12 cellular contexts compared by ENCODE assay signal in genomic region chr12:128794661-128795529, GRCh38. TPM values are rescaled to one million over a fixed set of nuclear protein-coding genes. Genes with fewer than 3 reads are reported as not detected.
A peak's percentile ranks its signal among the peaks of the same experiment; 100 is the strongest.
DNase-seq lines count a peak whose midpoint lies in the region; ATAC-seq and TF ChIP-seq lines count a peak whose summit lies in the region.
"Had no signal": no experiment of that assay in that cellular context is flagged by ENCODE, and none has a peak within 500 bp of the region (broad histone marks: within the 10 kb centered on the region; RNA-seq: fewer than 3 reads in every experiment).

No MANE protein-coding gene starts in this region.

- POLR2A ChIA-PET in CD4-positive, alpha-beta memory T cell (lab: Charles Lee; ENCODE audit: partially characterized antibody): no interaction called here

- CTCF ChIA-PET in CD4-positive, alpha-beta memory T cell (lab: Charles Lee; ENCODE audit: partially characterized antibody): no interaction called here

- peaks cover 68 to 70% of the 10 kb centered on the region in 2 donors for H3K36me3 Mint-ChIP-seq in CD4-positive, alpha-beta memory T cell
- peaks cover 29% of the 10 kb centered on the region for H3K36me3 Mint-ChIP-seq in endothelial cell (ENCODE audit: low read depth, unreplicated experiment)

- H3K4me3 Mint-ChIP-seq in CD4-positive, alpha-beta memory T cell: peak overlapping the region in 4 of 8 donors; percentile 3 to 63 (median 59)
- no peak overlapping the region for H3K4me3 Mint-ChIP-seq in endothelial cell (ENCODE audit: unreplicated experiment)
- H3K4me3 Mint-ChIP-seq: neural crest cell had no signal

- no peaks in the 10 kb centered on the region for H3K27me3 ChIP-seq in CD4-positive, alpha-beta memory T cell (ENCODE audit: insufficient read depth, low read length)
- H3K27me3 ChIP-seq in HL-60 (ENCODE audit: insufficient read depth, poor library complexity, severe bottlenecking) (no peaks in the 10 kb centered on the region), heart right ventricle (no peaks in the 10 kb centered on the region)
- H3K27me3 ChIP-seq: colonic mucosa had no signal

- no peak for DNase-seq in CD4-positive, alpha-beta memory T cell
- DNase-seq in HL-60 (ENCODE audit: low read depth in 1 of 2, low spot score in 1 of 2) (peak in 1 of 2 experiments; percentile 9), endothelial cell (ENCODE audit: low spot score) (no peak), NCI-H345 (lab: John Stamatoyannopoulos, UW) (no peak), HK-2 (ENCODE audit: unreplicated experiment) (no peak), heart right ventricle (no peak), cortex of kidney (lab: John Stamatoyannopoulos, UW) (no peak)
- DNase-seq: colonic mucosa, DMS 273 treated with DMSO at 0.1 percent for 48 hours, NCI-H2081 had no signal

- TF ChIP-seq CTCF in HL-60 (IDR thresholded peaks at IDR 0.05; ENCODE audit: insufficient read depth, low read length) (no peak), endothelial cell (IDR thresholded peaks at IDR 0.05; ENCODE audit: unreplicated experiment) (no peak), heart right ventricle (IDR thresholded peaks at IDR 0.05) (no peak)

- peak overlapping the region in 5 of 7 donors; percentile 42 to 83 (median 77) for H3K27ac Mint-ChIP-seq in CD4-positive, alpha-beta memory T cell
- peak overlapping the region; percentile 10 for H3K27ac Mint-ChIP-seq in endothelial cell (ENCODE audit: unreplicated experiment)

- no peak overlapping the region for H3K4me3 ChIP-seq in CD4-positive, alpha-beta memory T cell (ENCODE audit: low read length in 2 of 2)
- H3K4me3 ChIP-seq in HL-60 (replicated peaks; ENCODE audit: insufficient read depth, low read length): no peak overlapping the region
- H3K4me3 ChIP-seq in heart right ventricle: no peak overlapping the region
- H3K4me3 ChIP-seq: colonic mucosa had no signal

- ATAC-seq in GM19372 (IDR thresholded peaks at IDR 0.05; ENCODE audit: low read depth, unreplicated experiment): peak; percentile 24
- no peak for ATAC-seq in heart right ventricle

- H3K36me3 ChIP-seq in CD4-positive, alpha-beta memory T cell (ENCODE audit: insufficient read depth, low read length): peaks cover 24% of the 10 kb centered on the region
- H3K36me3 ChIP-seq in heart right ventricle: peaks cover 0 to 96% (median 57%) of the 10 kb centered on the region in 9 donors

- H3K9me3 Mint-ChIP-seq in CD4-positive, alpha-beta memory T cell: no peaks in the 10 kb centered on the region
- peaks cover 20% of the 10 kb centered on the region for H3K9me3 Mint-ChIP-seq in endothelial cell (ENCODE audit: unreplicated experiment)
- H3K9me3 Mint-ChIP-seq: neural crest cell had no signal

- peaks cover 4 to 27% (median 16%) of the 10 kb centered on the region in 4 donors for H3K4me1 Mint-ChIP-seq in CD4-positive, alpha-beta memory T cell
- H3K4me1 Mint-ChIP-seq in endothelial cell (ENCODE audit: unreplicated experiment): peaks cover 21% of the 10 kb centered on the region

- H3K9me3 ChIP-seq in CD4-positive, alpha-beta memory T cell (ENCODE audit: control insufficient read depth in 1 of 2, low read length in 2 of 2): no peaks in the 10 kb centered on the region
- no peaks in the 10 kb centered on the region for H3K9me3 ChIP-seq in heart right ventricle
- H3K9me3 ChIP-seq: colonic mucosa had no signal

- no peaks in the 10 kb centered on the region for H3K27me3 Mint-ChIP-seq in CD4-positive, alpha-beta memory T cell
- H3K27me3 Mint-ChIP-seq in endothelial cell (ENCODE audit: unreplicated experiment): peaks cover 5% of the 10 kb centered on the region

- intact Hi-C loops in CD4-positive, alpha-beta memory T cell (cut with micrococcal nuclease): no loop called here
- intact Hi-C loops in heart right ventricle (cut with DNase I): no loop called here

- H3K4me1 ChIP-seq in CD4-positive, alpha-beta memory T cell (ENCODE audit: insufficient read depth, low read length): no peaks in the 10 kb centered on the region
- H3K4me1 ChIP-seq in heart right ventricle: peaks cover 0 to 48% (median 7%) of the 10 kb centered on the region in 9 donors
- H3K4me1 ChIP-seq: colonic mucosa had no signal

- 60 to 71% methylated on average over 20 of the region's 20 CpGs for WGBS in heart right ventricle, 2 donors

- H3K27ac ChIP-seq in CD4-positive, alpha-beta memory T cell (ENCODE audit: low read depth, low read length): no peak overlapping the region
- 0 out of 2 replicates have a peak overlapping the region, but pooled peaks have one; percentile 3 for H3K27ac ChIP-seq in HL-60 (replicated peaks)
- H3K27ac ChIP-seq in heart right ventricle: peak overlapping the region in 1 of 10 donors; percentile 58
- H3K27ac ChIP-seq: colonic mucosa had no signal

RNA-seq across cellular contexts. Expression of gene SLC15A4, which starts 28.9 kb away (rescaled TPM):
- 10 to 100 TPM; 13.1 to 14.6 TPM for total RNA-seq in CD4-positive, alpha-beta memory T cell
- polyA plus RNA-seq in CD4-positive, alpha-beta memory T cell: 1 to 10 TPM; 2.0 to 7.0 TPM
- total RNA-seq in endothelial cell (ENCODE audit: unreplicated experiment): 8.1 TPM
- total RNA-seq in heart right ventricle: 10 to 100 TPM; 14.5 to 23.7 (median 15.5) TPM
- 10 to 100 TPM; 14.3 to 15.6 TPM for polyA plus RNA-seq in heart right ventricle

RNA-seq across cellular contexts. Expression of gene GLT1D1, which starts 58.4 kb away (rescaled TPM):
- not detected for total RNA-seq in CD4-positive, alpha-beta memory T cell
- not detected for polyA plus RNA-seq in CD4-positive, alpha-beta memory T cell
- total RNA-seq in endothelial cell (ENCODE audit: unreplicated experiment) (0.44 TPM), heart right ventricle (1 to 10 TPM in 4 of 10 donors, under 1 TPM in 5, not detected in 1; 0.24 to 3.3 (median 0.93) TPM)
- under 1 TPM; 0.07 to 0.09 TPM for polyA plus RNA-seq in heart right ventricle
